Comparison of ENCODE assay signal across 9 cellular contexts in genomic region chr2:120177011-120177621, GRCh38. TPM values are rescaled to one million over a fixed set of nuclear protein-coding genes. Genes with fewer than 3 reads are reported as not detected.
DNase-seq lines count a peak whose midpoint lies in the region; ATAC-seq, FAIRE-seq and TF ChIP-seq lines count a peak whose summit lies in the region.
"Had no signal": no experiment of that assay in that cellular context is flagged by ENCODE, and none has a peak within 500 bp of the region (broad histone marks: within the 10 kb centered on the region; RNA-seq: fewer than 3 reads in every experiment).

No MANE protein-coding gene starts in this region.

- H3K9ac ChIP-seq in K562 (ENCODE audit: insufficient read depth in 1 of 2, low read depth in 2 of 2, low read length in 2 of 2), result no peak overlapping the region

- peaks cover 22 to 38% of the 10 kb centered on the region in 2 donors for H3K4me1 Mint-ChIP-seq in natural killer cell treated with Interleukin-12 subunit alpha and Interleukin-12 subunit beta and Interleukin-15 and Interleukin-18, amount 100 ng/mL, for 72 hours (ENCODE audit: low read depth in 2 of 2)

- no peaks in the 10 kb centered on the region for H3K9me3 Mint-ChIP-seq in natural killer cell treated with Interleukin-12 subunit alpha and Interleukin-12 subunit beta and Interleukin-15 and Interleukin-18, amount 100 ng/mL, for 72 hours

- H4K20me1 ChIP-seq in K562 (replicated peaks; ENCODE audit: control insufficient read depth, insufficient read depth, low read length), result no peaks in the 10 kb centered on the region

- peaks cover 3% of the 10 kb centered on the region for H3K9me1 ChIP-seq in K562 (ENCODE audit: control insufficient read depth, insufficient read depth, low read length)

- H3K4me1 ChIP-seq in K562 (replicated peaks in 1 of 2; ENCODE audit: control insufficient read depth in 2 of 2, insufficient read depth in 2 of 2, low read length in 2 of 2) (peaks cover 0 to 5% of the 10 kb centered on the region in 2 experiments; a peak in 3 of 5 replicates), urinary bladder (ENCODE audit: insufficient read depth) (no peaks in the 10 kb centered on the region)

- no peaks in the 10 kb centered on the region for H3K27me3 ChIP-seq in K562 (ENCODE audit: control insufficient read depth in 2 of 2, insufficient read depth in 2 of 2, low read length in 2 of 2)

- H3K79me2 ChIP-seq in K562 (ENCODE audit: control insufficient read depth, insufficient read depth, low read length), result no peaks in the 10 kb centered on the region

- no peaks in the 10 kb centered on the region for H3K9me3 ChIP-seq in K562 (replicated peaks; ENCODE audit: control insufficient read depth, insufficient read depth, low read depth, low read length)

- in situ Hi-C loops in K562 (cut with MboI), result no loop called here

- no peaks in the 10 kb centered on the region for H3K36me3 Mint-ChIP-seq in natural killer cell treated with Interleukin-12 subunit alpha and Interleukin-12 subunit beta and Interleukin-15 and Interleukin-18, amount 100 ng/mL, for 72 hours

- intact Hi-C loops in K562 (cut with micrococcal nuclease), result loop anchor here (2.0 to 10.0 kb wide), 4 partner anchors 68 to 350 kb away; partner anchors contain the start of gene EPB41L5

- H3K4me2 ChIP-seq in K562 (ENCODE audit: insufficient read depth, low read length), result peak overlapping the region; percentile 9; the same call in 1 of the 2 replicates

- BruUV-seq in K562 (replicated peaks; lab: Mats Ljungman, UMichigan), result no TSS peak

- peak; percentile 61 for DNase-seq in T-helper 9 cell
- peak; percentile 15 to 57 (median 38) for DNase-seq in K562 (ENCODE audit: extremely low read depth in 1 of 4, low spot score in 3 of 4)
- peak; percentile 84 for DNase-seq in natural killer cell treated with Interleukin-12 subunit alpha and Interleukin-12 subunit beta and Interleukin-15 and Interleukin-18, amount 100 ng/mL, for 72 hours (ENCODE audit: low spot score)
- no peak for DNase-seq in RKO (ENCODE audit: low spot score)
- DNase-seq in SHP77 treated with DMSO at 0.1 percent for 48 hours (lab: John Stamatoyannopoulos, UW), result no peak

- TF ChIP-seq CTCF in K562 (IDR thresholded peaks at IDR 0.05 in 2 of 3, conservative IDR thresholded peaks at IDR 0.05 in 1 of 3; ENCODE audit: insufficient read depth in 2 of 3, low read depth in 1 of 3, low read length in 3 of 3), result peak; percentile 60 to 66 (median 61)

- H3K27me3 Mint-ChIP-seq in natural killer cell treated with Interleukin-12 subunit alpha and Interleukin-12 subunit beta and Interleukin-15 and Interleukin-18, amount 100 ng/mL, for 72 hours, result no peaks in the 10 kb centered on the region

- ATAC-seq in GM18873 (IDR thresholded peaks at IDR 0.05; ENCODE audit: low FRiP score, unreplicated experiment) (peak; percentile 93), HG03066 (IDR thresholded peaks at IDR 0.05; ENCODE audit: low read depth, unreplicated experiment) (peak; percentile 98), K562 (peak; percentile 95)
- ATAC-seq in natural killer cell treated with Interleukin-12 subunit alpha and Interleukin-12 subunit beta and Interleukin-15 and Interleukin-18, amount 100 ng/mL, for 72 hours, result peak; percentile 94 to 95

- TF ChIP-seq RAD21 in K562 (CRISPR knock-in tag; conservative IDR thresholded peaks at IDR 0.05 in 1 of 2, IDR thresholded peaks at IDR 0.05 in 1 of 2), result peak; percentile 36 to 63; a peak in 3 of 4 replicates

- H3K36me3 ChIP-seq in K562 (ENCODE audit: control insufficient read depth, insufficient read depth, low read length) (no peaks in the 10 kb centered on the region), urinary bladder (ENCODE audit: insufficient read depth) (no peaks in the 10 kb centered on the region)

- no peak for TF ChIP-seq EP300 in K562 (IDR thresholded peaks at IDR 0.05; ENCODE audit: low read length)

- 25% methylated on average over 15 of the region's 15 CpGs for WGBS in K562 (ENCODE audit: insufficient coverage, low coverage, missing lambda C conversion rate)
- 58% methylated on average over 15 of the region's 15 CpGs for WGBS in urinary bladder

- FAIRE-seq in K562 (lab: Jason Lieb, UNC), result peak; percentile 6

- H2AFZ ChIP-seq in K562 (ENCODE audit: low read depth, low read length), result peak overlapping the region; percentile 53

- POLR2A ChIA-PET in K562 (lab: Yijun Ruan, JAX), result interaction anchor here (0.7 kb wide), 1 partner anchor 1047 kb away, joined by 3 read pairs; no protein-coding TSS in a partner anchor

- H3K4me3 ChIP-seq in K562, result no peak overlapping the region
- no peak overlapping the region for H3K4me3 ChIP-seq in urinary bladder (ENCODE audit: low read depth, low read length)

- no peak for TF ChIP-seq POLR2A in K562 (conservative IDR thresholded peaks at IDR 0.05)

- H3K27ac ChIP-seq in K562 (ENCODE audit: extremely low read depth, low read depth, low read length), result no peak overlapping the region
- H3K27ac ChIP-seq in urinary bladder (ENCODE audit: low read depth), result peak overlapping the region; percentile 33
- H3K27ac ChIP-seq: VCaP had no signal

- peak overlapping the region; percentile 98 for H3K27ac Mint-ChIP-seq in natural killer cell treated with Interleukin-12 subunit alpha and Interleukin-12 subunit beta and Interleukin-15 and Interleukin-18, amount 100 ng/mL, for 72 hours

- CTCF ChIA-PET in K562 (lab: Yijun Ruan, JAX; ENCODE audit: low intra/inter-chr PET ratio), result interaction anchor here (0.8 to 1.4 kb wide), 2 partner anchors 423 to 475 kb away, joined by 3 to 5 read pairs; no protein-coding TSS in a partner anchor

- peak overlapping the region; percentile 99 for H3K4me3 Mint-ChIP-seq in natural killer cell treated with Interleukin-12 subunit alpha and Interleukin-12 subunit beta and Interleukin-15 and Interleukin-18, amount 100 ng/mL, for 72 hours

TF ChIP-seq in K562, 482 proteins besides CTCF, POLR2A, EP300 and RAD21 (continues in another document):
- TF ChIP-seq SRF (CRISPR knock-in tag; IDR thresholded peaks at IDR 0.05) (peak in 1 of 2 experiments; percentile 31; a peak in 1 of 4 replicates), ZNF253 (CRISPR knock-in tag; conservative IDR thresholded peaks at IDR 0.05) (no peak), JUND (IDR thresholded peaks at IDR 0.05; ENCODE audit: borderline replicate concordance, low read depth, low read length) (no peak), JUND (tag; IDR thresholded peaks at IDR 0.05; ENCODE audit: borderline replicate concordance, low read depth, low read length) (no peak), SPI1 (IDR thresholded peaks at IDR 0.05; ENCODE audit: borderline replicate concordance, low read depth, low read length) (peak; percentile 87), RB1 (IDR thresholded peaks at IDR 0.05; ENCODE audit: low read depth) (0 out of 2 replicates have a peak, but pooled peaks have one; percentile 3)

RNA-seq across cellular contexts. Expression of gene TMEM185B, which starts 46.1 kb away (rescaled TPM):
- total RNA-seq in K562 (2011; cell fraction: chromatin; rRNA removed; ENCODE audit: low replicate concordance), result 24.9 and 37.8 TPM in 2 replicates
- 22.9 and 35.9 TPM in 2 replicates for total RNA-seq in K562 (2011; cell fraction: nucleolus; rRNA removed)
- total RNA-seq in K562 (2011; cell fraction: nucleoplasm; rRNA removed), result 26.7 and 29.2 TPM in 2 replicates
- 17.8 and 26.9 TPM in 2 replicates for total RNA-seq in K562 (2014; rRNA removed)
- total RNA-seq in K562 (2014; rRNA removed; fragmentation: Illumina TruSeq; extraction: Trizol), result 11.2 TPM in 2 replicates
- total RNA-seq in K562 (2015; rRNA removed; fragmentation: Illumina TruSeq; extraction: Trizol), result 11.5 and 11.6 TPM in 2 replicates
- 26.3 and 27.3 TPM in 2 replicates for total RNA-seq in K562 (2021)
- 8.7 and 12.1 TPM in 2 replicates for polyA plus RNA-seq in K562 (2011; rRNA removed)
- polyA plus RNA-seq in K562 (2011; cell fraction: cytosol; rRNA removed), result 10.8 and 16.1 TPM in 2 replicates
- polyA plus RNA-seq in K562 (2011; cell fraction: nucleus; rRNA removed), result 19.2 and 23.5 TPM in 2 replicates
- polyA plus RNA-seq in K562 (2012), result 22.9 and 28.1 TPM in 2 replicates
- 23.4 and 28.2 TPM in 2 replicates for polyA plus RNA-seq in K562 (2014; fragmentation: Illumina TruSeq; extraction: Trizol)
- 1 to 10 TPM; 2.9 to 3.2 TPM for polyA plus RNA-seq in K562 (2014; fragmentation: Nextera tagmentation; extraction: Ambion mirVana)
- polyA plus RNA-seq in K562 (2014; rRNA removed), result 12.0 and 14.6 TPM in 2 replicates
- polyA minus RNA-seq in K562 (2011; rRNA and poly(A)+ RNA removed), result 8.3 and 8.6 TPM in 2 replicates
- 7.0 and 8.9 TPM in 2 replicates for polyA minus RNA-seq in K562 (2011; cell fraction: cytosol; rRNA and poly(A)+ RNA removed)
- polyA minus RNA-seq in K562 (2011; cell fraction: nucleus; rRNA and poly(A)+ RNA removed), result 9.2 and 13.6 TPM in 2 replicates
- total RNA-seq in natural killer cell treated with Interleukin-12 subunit alpha and Interleukin-12 subunit beta and Interleukin-15 and Interleukin-18, amount 100 ng/mL, for 72 hours, result 10 to 100 TPM; 27.9 to 33.0 TPM
- 20.0 TPM for total RNA-seq in urinary bladder
- polyA plus RNA-seq in urinary bladder, result 20.0 TPM

Comparison
In these comparisons a context has a peak if more than half of its experiments do, and no peak if none do; other contexts are left out.
1. DNase-seq: peak in T-helper 9 cell (single experiment), K562 (4 of 4) and natural killer cell treated with Interleukin-12 subunit alpha and Interleukin-12 subunit beta and Interleukin-15 and Interleukin-18, amount 100 ng/mL, for 72 hours (single experiment); none in RKO (single experiment) and SHP77 treated with DMSO at 0.1 percent for 48 hours (single experiment).
2. Peak in every context shown above with its lines, with median percentiles within 50 percentile points of each other: ATAC-seq.